ENCODE assay signal across 11 cellular contexts in the genomic region with DNA sequence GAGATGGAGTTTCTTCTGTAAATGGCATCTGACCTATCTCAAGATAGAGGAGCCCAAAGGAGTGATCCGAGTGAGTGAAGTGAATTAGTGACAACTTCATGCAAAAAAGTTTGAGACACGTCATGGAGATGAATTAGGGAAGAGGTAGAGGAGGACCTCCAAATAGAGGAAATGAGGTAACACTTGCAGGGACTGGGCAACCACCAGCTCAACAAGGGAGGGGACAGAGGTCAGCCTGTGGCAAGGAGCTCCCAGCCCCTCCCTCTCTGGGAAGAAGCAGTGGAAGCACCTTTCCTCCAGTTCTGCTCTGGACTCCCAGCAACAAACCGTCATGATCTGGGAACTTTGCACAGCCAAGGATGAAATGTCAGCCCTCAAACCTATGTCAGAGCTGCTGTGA.
"Had no signal": no experiment of that assay in that cellular context is flagged by ENCODE, and none has a peak within 500 bp of the region (broad histone marks: within the 10 kb centered on the region; RNA-seq: fewer than 3 reads in every experiment).

No MANE protein-coding gene starts in this region.

- H3K36me3 ChIP-seq: right atrium auricular region, thyroid gland had no signal

- H3K9me3 ChIP-seq: body of pancreas, thyroid gland had no signal

- H3K4me3 Mint-ChIP-seq: activated B cell treated with CpG ODN at 0.5 μM for 24 hours; activated naive CD4-positive, alpha-beta T cell treated with anti-CD3 and anti-CD28 coated beads, Interleukin-2, amount 10 ng/mL, durations not matched to agents 7 days and 5 days; central memory CD8-positive, alpha-beta T cell; stimulated activated effector memory CD8-positive, alpha-beta T cell treated with anti-CD3 and anti-CD28 coated beads, Interleukin-12 subunit alpha, Interleukin-12 subunit beta, amount 100 ng/mL, for 72 hours had no signal

- H3K27me3 Mint-ChIP-seq: activated B cell treated with CpG ODN at 0.5 μM for 24 hours; activated naive CD4-positive, alpha-beta T cell treated with anti-CD3 and anti-CD28 coated beads, Interleukin-2, amount 10 ng/mL, durations not matched to agents 7 days and 5 days; central memory CD8-positive, alpha-beta T cell had no signal

- H3K36me3 Mint-ChIP-seq: stimulated activated effector memory CD8-positive, alpha-beta T cell treated with anti-CD3 and anti-CD28 coated beads, Interleukin-12 subunit alpha, Interleukin-12 subunit beta, amount 100 ng/mL, for 72 hours had no signal

- H3K4me3 ChIP-seq: body of pancreas, right atrium auricular region, smooth muscle cell, thyroid gland had no signal

- ATAC-seq: body of pancreas; stimulated activated effector memory CD8-positive, alpha-beta T cell treated with anti-CD3 and anti-CD28 coated beads, Interleukin-12 subunit alpha, Interleukin-12 subunit beta, amount 100 ng/mL, for 72 hours had no signal

- H3K27ac ChIP-seq: body of pancreas, right atrium auricular region, thyroid gland had no signal

- H3K27me3 ChIP-seq: body of pancreas, right atrium auricular region, thyroid gland had no signal

- H3K27ac Mint-ChIP-seq: activated B cell treated with CpG ODN at 0.5 μM for 24 hours; activated naive CD4-positive, alpha-beta T cell treated with anti-CD3 and anti-CD28 coated beads, Interleukin-2, amount 10 ng/mL, durations not matched to agents 7 days and 5 days; activated T-helper 2 cell treated with anti-CD3 and anti-CD28 coated beads, Interferon-gamma antibody, Interleukin-2, Interleukin-4, amounts not matched to agents 10 μg/mL and 5 μg/mL and 100 μg/mL, durations not matched to agents 14 hours and 24 hours and 36 hours; stimulated activated effector memory CD8-positive, alpha-beta T cell treated with anti-CD3 and anti-CD28 coated beads, Interleukin-12 subunit alpha, Interleukin-12 subunit beta, amount 100 ng/mL, for 72 hours had no signal

- H3K9me3 Mint-ChIP-seq: central memory CD8-positive, alpha-beta T cell had no signal

- H3K4me1 ChIP-seq: body of pancreas, right atrium auricular region, thyroid gland had no signal

- DNase-seq: activated B cell treated with CpG ODN at 0.5 μM for 24 hours; activated CD4-positive, alpha-beta T cell treated with anti-CD3 and anti-CD28 coated beads, Interleukin-2, amount 50 U/mL, for 1 hour; activated naive CD4-positive, alpha-beta T cell treated with anti-CD3 and anti-CD28 coated beads, Interleukin-2, amount 10 ng/mL, durations not matched to agents 7 days and 5 days; body of pancreas; left ventricle myocardium superior; thyroid gland had no signal
